Comparison of ENCODE assay signal across 19 cellular contexts in genomic region chr3:60025071-60026055, GRCh38.
DNase-seq lines count a peak whose midpoint lies in the region; ATAC-seq, FAIRE-seq and TF ChIP-seq lines count a peak whose summit lies in the region.
"Had no signal": no experiment of that assay in that cellular context is flagged by ENCODE, and none has a peak within 500 bp of the region (broad histone marks: within the 10 kb centered on the region; RNA-seq: fewer than 3 reads in every experiment).

No MANE protein-coding gene starts in this region.

- TF ChIP-seq CTCF in AG04449 (IDR thresholded peaks at IDR 0.05; ENCODE audit: insufficient read depth, low read length, missing control alignments): no peak
- no peak for TF ChIP-seq CTCF in BE2C (IDR thresholded peaks at IDR 0.05; ENCODE audit: low read depth, low read length)
- no peak for TF ChIP-seq CTCF in nephron progenitor cell (IDR thresholded peaks at IDR 0.05)

- intact Hi-C loops in sciatic nerve (cut with DNase I): no loop called here

- DNase-seq in AG04449 (ENCODE audit: low read depth, low spot score) (peak; percentile 9), T-helper 17 cell (no peak), kidney glomerular epithelial cell (lab: John Stamatoyannopoulos, UW) (peak; percentile 30), BE2C (no peak), nephron progenitor cell (no peak), sciatic nerve (ENCODE audit: low spot score) (no peak), GM12892 (ENCODE audit: insufficient read length) (no peak)
- no peak for DNase-seq in CD8-positive, alpha-beta memory T cell
- DNase-seq: activated CD4-positive, alpha-beta T cell treated with anti-CD3 and anti-CD28 coated beads, Interleukin-2, amount 50 U/mL, for 1 hour; activated effector memory CD4-positive, alpha-beta T cell treated with Interleukin-2 at 50 U/mL for 16 hours; central memory CD4-positive, alpha-beta T cell; H9; islet precursor cell; KG1; NCI-H510A; stimulated activated CD4-positive, alpha-beta T cell treated with anti-CD3 and anti-CD28 coated beads, Interleukin-1b, Interleukin-23, amount 100 ng/mL, for 48 hours; stimulated activated CD8-positive, alpha-beta memory T cell treated with anti-CD3 and anti-CD28 coated beads, Interleukin-4, amount 100 ng/mL, for 48 hours had no signal

- no peaks in the 10 kb centered on the region for H3K36me3 ChIP-seq in CD8-positive, alpha-beta memory T cell (ENCODE audit: insufficient read depth, low read length)
- no peaks in the 10 kb centered on the region for H3K36me3 ChIP-seq in BE2C
- H3K36me3 ChIP-seq: tibial nerve had no signal

- H3K9me3 ChIP-seq in CD8-positive, alpha-beta memory T cell (ENCODE audit: low read length): no peaks in the 10 kb centered on the region
- no peaks in the 10 kb centered on the region for H3K9me3 ChIP-seq in T-helper 17 cell (ENCODE audit: control insufficient read depth, low read length, poor library complexity, severe bottlenecking)
- no peaks in the 10 kb centered on the region for H3K9me3 ChIP-seq in BE2C
- H3K9me3 ChIP-seq: tibial nerve had no signal

- FAIRE-seq in GM12892 (lab: Jason Lieb, UNC): no peak
- FAIRE-seq: RCC 7860 had no signal

- POLR2A ChIA-PET in AG04449 (lab: Yijun Ruan, JAX): interaction anchor here (0.7 kb wide), 1 partner anchor 558 kb away, joined by 3 read pairs; no protein-coding TSS in a partner anchor
- POLR2A ChIA-PET in CD8-positive, alpha-beta memory T cell (lab: Charles Lee): no interaction called here

- H3K27me3 ChIP-seq in CD8-positive, alpha-beta memory T cell (ENCODE audit: insufficient read depth, low read length, poor library complexity, severe bottlenecking): no peaks in the 10 kb centered on the region
- H3K27me3 ChIP-seq in BE2C: no peaks in the 10 kb centered on the region
- H3K27me3 ChIP-seq: tibial nerve had no signal

- no peak overlapping the region for H3K27ac Mint-ChIP-seq in CD8-positive, alpha-beta memory T cell
- peak overlapping the region; percentile 60 for H3K27ac Mint-ChIP-seq in T-helper 17 cell
- H3K27ac Mint-ChIP-seq in nephron progenitor cell: no peak overlapping the region
- H3K27ac Mint-ChIP-seq: H9 had no signal

- H3K4me1 ChIP-seq in CD8-positive, alpha-beta memory T cell (ENCODE audit: insufficient read depth, low read length): peaks cover 63% of the 10 kb centered on the region
- H3K4me1 ChIP-seq in BE2C: no peaks in the 10 kb centered on the region

- no peaks in the 10 kb centered on the region for H3K27me3 Mint-ChIP-seq in CD8-positive, alpha-beta memory T cell
- H3K27me3 Mint-ChIP-seq in T-helper 17 cell (no peaks in the 10 kb centered on the region), nephron progenitor cell (ENCODE audit: low read depth, poor library complexity) (no peaks in the 10 kb centered on the region)

- peaks cover 13 to 35% (median 23%) of the 10 kb centered on the region in 3 donors for H3K4me1 Mint-ChIP-seq in CD8-positive, alpha-beta memory T cell
- peaks cover 14% of the 10 kb centered on the region for H3K4me1 Mint-ChIP-seq in T-helper 17 cell
- H3K4me1 Mint-ChIP-seq in nephron progenitor cell: peaks cover 31% of the 10 kb centered on the region

- H3K4me3 ChIP-seq in AG04449 (ENCODE audit: low read depth, low read length): no peak overlapping the region
- peak overlapping the region; percentile 13 for H3K4me3 ChIP-seq in CD8-positive, alpha-beta memory T cell (ENCODE audit: low read length)
- no peak overlapping the region for H3K4me3 ChIP-seq in BE2C (ENCODE audit: low read depth, low read length)
- H3K4me3 ChIP-seq: tibial nerve had no signal

- H3K36me3 Mint-ChIP-seq in CD8-positive, alpha-beta memory T cell: peaks cover 0 to 2% (median 0%) of the 10 kb centered on the region in 3 donors
- H3K36me3 Mint-ChIP-seq in T-helper 17 cell (ENCODE audit: low read depth) (no peaks in the 10 kb centered on the region), nephron progenitor cell (ENCODE audit: low read depth) (no peaks in the 10 kb centered on the region)

- no peak for ATAC-seq in T-helper 17 cell
- ATAC-seq in sciatic nerve: no peak

- no peak overlapping the region for H3K4me3 Mint-ChIP-seq in CD8-positive, alpha-beta memory T cell
- no peak overlapping the region for H3K4me3 Mint-ChIP-seq in T-helper 17 cell
- no peak overlapping the region for H3K4me3 Mint-ChIP-seq in nephron progenitor cell
- H3K4me3 Mint-ChIP-seq: H9 had no signal

- H3K9me3 Mint-ChIP-seq in CD8-positive, alpha-beta memory T cell: no peaks in the 10 kb centered on the region
- no peaks in the 10 kb centered on the region for H3K9me3 Mint-ChIP-seq in nephron progenitor cell
- H3K9me3 Mint-ChIP-seq: H9 had no signal

- TF ChIP-seq POLR2A in GM12892 (IDR thresholded peaks at IDR 0.05; ENCODE audit: low read depth, low read length): no peak

- no peak overlapping the region for H3K27ac ChIP-seq in CD8-positive, alpha-beta memory T cell (ENCODE audit: low read depth, low read length)
- H3K27ac ChIP-seq: tibial nerve had no signal

- CTCF ChIA-PET in AG04449 (lab: Yijun Ruan, JAX): no interaction called here
- CTCF ChIA-PET in CD8-positive, alpha-beta memory T cell (lab: Charles Lee): no interaction called here

Comparison
In these comparisons a context has a peak if more than half of its experiments do, and no peak if none do; other contexts are left out.
1. DNase-seq: peak in AG04449 (single experiment) and kidney glomerular epithelial cell (single experiment); none in CD8-positive, alpha-beta memory T cell (0 of 5), T-helper 17 cell (0 of 3), BE2C (single experiment), nephron progenitor cell (single experiment), sciatic nerve (single experiment) and GM12892 (single experiment).